ENCODE assay signal across 8 cellular contexts in genomic region chr9:21434202-21435014, GRCh38.
DNase-seq lines count a peak whose midpoint lies in the region; ATAC-seq and TF ChIP-seq lines count a peak whose summit lies in the region.

No MANE protein-coding gene starts in this region.

- H3K27me3 ChIP-seq in tibial artery: peaks cover 0 to 6% of the 10 kb centered on the region in 2 donors

- no peaks in the 10 kb centered on the region for H3K36me3 ChIP-seq in tibial artery

- H3K4me3 ChIP-seq in GM12875 (ENCODE audit: low read depth, low read length): no peak overlapping the region
- H3K4me3 ChIP-seq in tibial artery: no peak overlapping the region

- H3K27ac ChIP-seq in tibial artery: no peak overlapping the region

- DNase-seq in AML-193 (lab: John Stamatoyannopoulos, UW) (peak; percentile 52 to 65), NCI-H526 treated with DMSO at 0.1 percent for 48 hours (lab: John Stamatoyannopoulos, UW) (peak; percentile 9), iPS-NIHi7 (ENCODE audit: extremely low spot score) (peak; percentile 31), tibial artery (no peak)
- DNase-seq in activated naive CD4-positive, alpha-beta T cell treated with anti-CD3 and anti-CD28 coated beads, Interleukin-2, amount 50 U/mL, for 16 hours: peak; percentile 51
- peak; percentile 4 to 8 for DNase-seq in stimulated activated CD8-positive, alpha-beta memory T cell treated with anti-CD3 and anti-CD28 coated beads, Interleukin-7, amount 100 ng/mL, for 1 hour (ENCODE audit: low read depth in 2 of 2)

- no peaks in the 10 kb centered on the region for H3K4me1 ChIP-seq in tibial artery

- TF ChIP-seq CTCF in GM12875 (IDR thresholded peaks at IDR 0.05; ENCODE audit: borderline replicate concordance, insufficient read depth, low read depth, low read length) (peak; percentile 50; the same call in 1 of the 2 replicates), tibial artery (IDR thresholded peaks at IDR 0.05) (no peak)

- ATAC-seq in GM19455 (IDR thresholded peaks at IDR 0.05; ENCODE audit: unreplicated experiment): no peak

- intact Hi-C loops in tibial artery (cut with DNase I; ENCODE audit: low total_unique reads): no loop called here

- no peaks in the 10 kb centered on the region for H3K9me3 ChIP-seq in tibial artery

Comparison
In these comparisons a context has a peak if more than half of its experiments do, and no peak if none do; other contexts are left out.
1. DNase-seq: peak in AML-193 (2 of 2), NCI-H526 treated with DMSO at 0.1 percent for 48 hours (single experiment), activated naive CD4-positive, alpha-beta T cell treated with anti-CD3 and anti-CD28 coated beads, Interleukin-2, amount 50 U/mL, for 16 hours (single experiment), iPS-NIHi7 (single experiment) and stimulated activated CD8-positive, alpha-beta memory T cell treated with anti-CD3 and anti-CD28 coated beads, Interleukin-7, amount 100 ng/mL, for 1 hour (2 of 2); none in tibial artery (0 of 2).